8 cellular contexts compared by ENCODE assay signal in the genomic region with DNA sequence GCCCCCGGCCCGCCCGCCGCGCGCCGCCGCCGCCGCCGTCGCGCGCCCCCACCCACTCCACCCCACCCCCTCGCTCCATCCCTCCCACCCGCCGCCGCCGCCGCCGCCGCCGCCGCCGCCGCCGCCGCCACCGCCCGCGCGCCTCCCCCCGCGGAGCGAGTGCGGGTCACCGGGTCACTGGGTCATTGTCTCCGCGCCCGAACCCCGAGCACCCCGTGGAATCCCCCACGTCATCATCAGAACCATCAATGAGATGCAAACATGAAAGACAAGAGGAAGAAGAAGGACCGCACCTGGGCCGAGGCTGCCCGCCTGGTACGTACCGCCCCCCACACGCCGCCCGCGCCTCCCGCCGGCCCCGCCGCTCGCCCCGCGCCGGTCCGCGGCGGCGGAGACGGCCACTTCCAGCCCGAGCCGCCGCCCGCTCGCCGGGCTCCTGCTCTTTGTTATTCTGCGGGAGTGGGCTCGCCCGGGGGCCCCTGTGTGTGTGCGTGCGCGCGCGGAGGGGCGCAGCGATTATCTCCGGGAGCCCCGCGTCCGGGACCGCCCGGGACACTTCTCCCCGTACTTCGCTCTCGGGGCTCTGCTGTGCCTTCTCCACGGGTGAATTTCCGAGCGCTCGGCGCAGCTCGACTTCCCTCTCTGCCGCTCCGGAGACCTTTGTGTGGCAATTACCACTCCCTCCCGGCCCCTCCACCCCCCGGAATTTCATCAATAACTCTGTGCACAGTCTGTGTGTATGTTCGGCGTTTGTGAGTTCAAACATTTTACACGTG. TPM values are rescaled to one million over a fixed set of nuclear protein-coding genes. Genes with fewer than 3 reads are reported as not detected.
DNase-seq lines count a peak whose midpoint lies in the region; ATAC-seq and TF ChIP-seq lines count a peak whose summit lies in the region.

No MANE protein-coding gene starts in this region.

- no peak for DNase-seq in AG09309 (ENCODE audit: low read depth)
- DNase-seq in HuH-7 (ENCODE audit: low spot score) = peak; percentile 34
- peak; percentile 40 for DNase-seq in testis

- no peaks in the 10 kb centered on the region for H3K27me3 ChIP-seq in liver (ENCODE audit: control insufficient read depth in 4 of 4, insufficient read depth in 4 of 4, low read length in 3 of 4)
- H3K27me3 ChIP-seq in testis = no peaks in the 10 kb centered on the region

- WGBS in liver = 3% methylated on average over 101 of the region's 103 CpGs
- WGBS in testis, 2 donors = 1 to 3% methylated on average over 12 to 40 of the region's 103 CpGs

- H3K9me3 ChIP-seq in liver (ENCODE audit: control insufficient read depth in 4 of 4, low read length in 3 of 4) (no peaks in the 10 kb centered on the region), testis (no peaks in the 10 kb centered on the region)

- ATAC-seq in GM21447 (IDR thresholded peaks at IDR 0.05; ENCODE audit: unreplicated experiment) = no peak
- ATAC-seq in GM18867 (IDR thresholded peaks at IDR 0.05; ENCODE audit: unreplicated experiment) = no peak
- ATAC-seq in HG02970 (IDR thresholded peaks at IDR 0.05; ENCODE audit: low FRiP score, unreplicated experiment) = no peak

- TF ChIP-seq CTCF in AG09309 (IDR thresholded peaks at IDR 0.05; ENCODE audit: control insufficient read depth, insufficient read depth, low read depth, low read length, missing control alignments) (no peak), liver (IDR thresholded peaks at IDR 0.05; ENCODE audit: low read depth, low read length, missing input control) (no peak), testis (IDR thresholded peaks at IDR 0.05) (no peak)

- intact Hi-C loops in testis (cut with DNase I; ENCODE audit: low total_unique reads) = no loop called here

- H3K36me3 ChIP-seq in liver (ENCODE audit: control insufficient read depth in 4 of 4, insufficient read depth in 3 of 4, low read depth in 1 of 4, low read length in 3 of 4) (no peaks in the 10 kb centered on the region), testis (ENCODE audit: low read depth, missing control alignments) (no peaks in the 10 kb centered on the region)

- TF ChIP-seq RAD21 in liver (IDR thresholded peaks at IDR 0.05) = no peak

- peaks cover 0 to 18% (median 7%) of the 10 kb centered on the region in 4 donors for H3K4me1 ChIP-seq in liver (ENCODE audit: control insufficient read depth in 4 of 4, insufficient read depth in 4 of 4, low read length in 3 of 4)
- no peaks in the 10 kb centered on the region for H3K4me1 ChIP-seq in testis

- H3K9ac ChIP-seq in liver (ENCODE audit: low read depth in 1 of 2, low read length in 2 of 2) = peak overlapping the region in 1 of 2 donors; percentile 5

- H3K27ac ChIP-seq in cingulate gyrus (ENCODE audit: low read depth, low read length) (peak overlapping the region; percentile 88), liver (ENCODE audit: low read depth in 1 of 2, low read length in 2 of 2) (peak overlapping the region; percentile 26 to 53), testis (peak overlapping the region in 1 of 2 donors; percentile 71)

- no peak for TF ChIP-seq POLR2A in testis (IDR thresholded peaks at IDR 0.05)

- H3K4me3 ChIP-seq in AG09309 (ENCODE audit: control insufficient read depth, low read depth, low read length) (peak overlapping the region; percentile 26), liver (ENCODE audit: low read depth in 1 of 3, low read length in 3 of 3) (peak overlapping the region; percentile 68 to 86 (median 77)), testis (peak overlapping the region; percentile 52 to 53)

TF ChIP-seq in liver, 16 proteins besides CTCF, POLR2A, EP300 and RAD21:
- TF ChIP-seq FOXA2 (IDR thresholded peaks at IDR 0.05) (no peak), HNF4G (IDR thresholded peaks at IDR 0.05) (no peak), RXRA (IDR thresholded peaks at IDR 0.05) (peak in 1 of 2 donors; percentile 7), ATF3 (IDR thresholded peaks at IDR 0.05) (no peak)

RNA-seq across cellular contexts. Expression of gene ASXL3, which starts 0.5 kb away (rescaled TPM):
- total RNA-seq in liver (1 to 10 TPM in 1 of 2 donors, under 1 TPM in 1; 0.19 to 1.3 TPM), testis (10 to 100 TPM; 15.4 to 18.0 TPM)
- polyA plus RNA-seq in liver (under 1 TPM; 0.36 to 0.42 TPM), testis (ENCODE audit: insufficient read depth, low read depth, low replicate concordance) (15.7 TPM)

Comparison
In these comparisons a context has a peak if more than half of its experiments do, and no peak if none do; other contexts are left out.
1. H3K4me3 ChIP-seq: peak in every context shown above with its lines; median percentile 77 in liver; 52 in testis; 26 in AG09309.
2. RNA of gene ASXL3, which starts 0.5 kb away (total RNA-seq): 15.4 to 18.0 TPM in testis; 0.19 to 1.3 TPM in liver; every median in the first group is over 4 times any median in the second.